ENCODE assay signal across 8 cellular contexts in genomic region chr17:63702223-63702577, GRCh38. TPM values are rescaled to one million over a fixed set of nuclear protein-coding genes. Genes with fewer than 3 reads are reported as not detected.
DNase-seq lines count a peak whose midpoint lies in the region; ATAC-seq and TF ChIP-seq lines count a peak whose summit lies in the region.

No MANE protein-coding gene starts in this region.

- ATAC-seq in GM21619 (IDR thresholded peaks at IDR 0.05; ENCODE audit: unreplicated experiment) (no peak), HG03432 (IDR thresholded peaks at IDR 0.05; ENCODE audit: unreplicated experiment) (no peak)

- H3K4me1 Mint-ChIP-seq in CD8-positive, alpha-beta memory T cell = peaks cover 61 to 71% (median 65%) of the 10 kb centered on the region in 3 donors

- no peak overlapping the region for H2AFZ ChIP-seq in neural cell (ENCODE audit: low read depth, low read length)

- H3K4me1 ChIP-seq in CD8-positive, alpha-beta memory T cell (ENCODE audit: insufficient read depth, low read length) = peaks cover 60% of the 10 kb centered on the region

- H3K4me3 ChIP-seq in CD8-positive, alpha-beta memory T cell (ENCODE audit: low read length) = peak overlapping the region; percentile 66
- H3K4me3 ChIP-seq in neural cell (ENCODE audit: low read length) = peak overlapping the region; percentile 49

- TF ChIP-seq EP300 in neural cell (conservative IDR thresholded peaks at IDR 0.05; ENCODE audit: poor library complexity, severe bottlenecking) = no peak

- H4K20me1 ChIP-seq in neural cell (ENCODE audit: insufficient read depth) = no peaks in the 10 kb centered on the region

- peak in 4 of 5 donors; percentile 58 to 78 (median 64) for DNase-seq in CD8-positive, alpha-beta memory T cell
- DNase-seq in NCI-H2107 treated with DMSO at 0.1 percent for 48 hours (lab: John Stamatoyannopoulos, UW; ENCODE audit: unreplicated experiment) = peak; percentile 58
- DNase-seq in activated T-helper 1 cell treated with anti-CD3 and anti-CD28 coated beads, Interleukin-2, amount 50 U/mL, for 16 hours (ENCODE audit: low read depth in 1 of 2, low spot score in 1 of 2) = peak; percentile 26 to 48
- no peak for DNase-seq in foreskin melanocyte
- no peak for DNase-seq in cerebellar nuclear complex (lab: John Stamatoyannopoulos, UW)

- H3K27ac ChIP-seq in CD8-positive, alpha-beta memory T cell (ENCODE audit: low read depth, low read length) = peak overlapping the region; percentile 70
- no peak overlapping the region for H3K27ac ChIP-seq in neural cell (ENCODE audit: low read length)

- CTCF ChIA-PET in CD8-positive, alpha-beta memory T cell (lab: Charles Lee) = interaction anchor here (0.9 to 4.2 kb wide), 7 partner anchors 8 to 79 kb away, joined by 3 to 39 read pairs (median 4); partner anchors contain the start of genes CCDC47 and DDX42

- peaks cover 7 to 57% (median 10%) of the 10 kb centered on the region in 3 donors for H3K36me3 Mint-ChIP-seq in CD8-positive, alpha-beta memory T cell

- H3K9me3 Mint-ChIP-seq in CD8-positive, alpha-beta memory T cell = peaks cover 0 to 6% (median 0%) of the 10 kb centered on the region in 5 donors

- H3F3A ChIP-seq in neural cell (ENCODE audit: insufficient read depth, low read length, poor library complexity, severe bottlenecking) = no peaks in the 10 kb centered on the region

- POLR2A ChIA-PET in CD8-positive, alpha-beta memory T cell (lab: Charles Lee) = interaction anchor here (0.7 to 14.8 kb wide), 12 partner anchors 7 to 147 kb away, joined by 3 to 270 read pairs (median 6); partner anchors contain the start of genes CCDC47, DDX42, MAP3K3 and STRADA

- no peak for TF ChIP-seq CTCF in neural cell (IDR thresholded peaks at IDR 0.05; ENCODE audit: poor library complexity, severe bottlenecking)

- peaks cover 6% of the 10 kb centered on the region for H3K79me2 ChIP-seq in neural cell (replicated peaks; ENCODE audit: insufficient read depth, low read length)

- no peaks in the 10 kb centered on the region for H3K9me3 ChIP-seq in CD8-positive, alpha-beta memory T cell (ENCODE audit: low read length)
- no peaks in the 10 kb centered on the region for H3K9me3 ChIP-seq in neural cell (ENCODE audit: low read length)

- H3K27me3 ChIP-seq in CD8-positive, alpha-beta memory T cell (ENCODE audit: insufficient read depth, low read length, poor library complexity, severe bottlenecking) = no peaks in the 10 kb centered on the region
- H3K27me3 ChIP-seq in neural cell (ENCODE audit: insufficient read depth, low read depth, low read length) = no peaks in the 10 kb centered on the region

- H3K4me2 ChIP-seq in neural cell (ENCODE audit: low read length) = no peak overlapping the region

- H3K36me3 ChIP-seq in CD8-positive, alpha-beta memory T cell (ENCODE audit: insufficient read depth, low read length) = peaks cover 15% of the 10 kb centered on the region
- H3K36me3 ChIP-seq in neural cell (ENCODE audit: insufficient read depth, low read length) = no peaks in the 10 kb centered on the region

- H3K27me3 Mint-ChIP-seq in CD8-positive, alpha-beta memory T cell = peaks cover 0 to 3% of the 10 kb centered on the region in 2 donors

- peak overlapping the region; percentile 91 to 98 (median 93) for H3K4me3 Mint-ChIP-seq in CD8-positive, alpha-beta memory T cell

- H3K27ac Mint-ChIP-seq in CD8-positive, alpha-beta memory T cell = peak overlapping the region; percentile 95 to 100 (median 99)

- H3K9me2 ChIP-seq in neural cell (ENCODE audit: insufficient read depth, low read length) = no peaks in the 10 kb centered on the region

- TF ChIP-seq RAD21 in neural cell (conservative IDR thresholded peaks at IDR 0.05) = no peak

- no peak overlapping the region for H3K9ac ChIP-seq in neural cell (ENCODE audit: low read length)

TF ChIP-seq in neural cell, 6 proteins besides CTCF, POLR2A, EP300 and RAD21:
- TF ChIP-seq MXI1 (conservative IDR thresholded peaks at IDR 0.05; ENCODE audit: poor library complexity, severe bottlenecking) = no peak
- TF ChIP-seq TAF1 (IDR thresholded peaks at IDR 0.05; ENCODE audit: low read depth) = no peak
- TF ChIP-seq EZH2 (IDR thresholded peaks at IDR 0.05; ENCODE audit: borderline replicate concordance, insufficient read depth, low read length, poor library complexity, severe bottlenecking) = no peak
- no peak for TF ChIP-seq REST (IDR thresholded peaks at IDR 0.05; ENCODE audit: borderline replicate concordance)
- TF ChIP-seq POLR2AphosphoS5 (IDR thresholded peaks at IDR 0.05) = no peak
- no peak for TF ChIP-seq SMC3 (conservative IDR thresholded peaks at IDR 0.05; ENCODE audit: poor library complexity)
TF ChIP-seq in neural cell: peak in this region for 0.

RNA-seq across cellular contexts. Expression of gene LIMD2, which starts 2.3 kb away (rescaled TPM):
- 100 to 1,000 TPM; 236 to 240 TPM for total RNA-seq in CD8-positive, alpha-beta memory T cell
- polyA plus RNA-seq in CD8-positive, alpha-beta memory T cell = 495 TPM
- 116 and 132 TPM in 2 replicates for polyA plus RNA-seq in neural cell
- 43.3 and 47.1 TPM in 2 replicates for polyA minus RNA-seq in neural cell

RNA-seq across cellular contexts. Expression of gene STRADA, which starts 39.4 kb away (rescaled TPM):
- 10 to 100 TPM; 56.7 to 57.2 TPM for total RNA-seq in CD8-positive, alpha-beta memory T cell
- 22.8 TPM for polyA plus RNA-seq in CD8-positive, alpha-beta memory T cell
- 15.6 and 18.4 TPM in 2 replicates for polyA plus RNA-seq in neural cell
- 28.7 and 30.6 TPM in 2 replicates for polyA minus RNA-seq in neural cell

Comparison
In these comparisons a context has a peak if more than half of its experiments do, and no peak if none do; other contexts are left out.
1. DNase-seq: peak in CD8-positive, alpha-beta memory T cell (4 of 5), NCI-H2107 treated with DMSO at 0.1 percent for 48 hours (single experiment) and activated T-helper 1 cell treated with anti-CD3 and anti-CD28 coated beads, Interleukin-2, amount 50 U/mL, for 16 hours (2 of 2); none in foreskin melanocyte (single experiment) and cerebellar nuclear complex (0 of 2).